ENCODE assay signal across 21 cellular contexts in genomic region chr4:183554346-183554686, GRCh38.
"Had no signal": no experiment of that assay in that cellular context is flagged by ENCODE, and none has a peak within 500 bp of the region (broad histone marks: within the 10 kb centered on the region; RNA-seq: fewer than 3 reads in every experiment).

No MANE protein-coding gene starts in this region.

- H3K27ac Mint-ChIP-seq: nephron had no signal

- H3K36me3 ChIP-seq: esophagus muscularis mucosa, gastrocnemius medialis, heart right ventricle, spleen, suprapubic skin, tibial artery, upper lobe of left lung, vagina had no signal

- H3K27me3 ChIP-seq: esophagus muscularis mucosa, gastrocnemius medialis, suprapubic skin, tibial artery, upper lobe of left lung, vagina had no signal

- H3K4me1 Mint-ChIP-seq: nephron had no signal

- ATAC-seq: gastrocnemius medialis, heart right ventricle, left lobe of liver, mucosa of descending colon, sciatic nerve had no signal

- DNase-seq: effector CD8-positive, alpha-beta T cell; gastrocnemius medialis; heart right ventricle; islet precursor cell; mucosa of descending colon; psoas muscle; retina; spleen; stimulated activated CD4-positive, alpha-beta T cell treated with anti-CD3 and anti-CD28 coated beads, Interleukin-2, amount 100 ng/mL, for 24 hours; stimulated activated CD4-positive, alpha-beta T cell treated with anti-CD3 and anti-CD28 coated beads, Interleukin-4, amount 100 ng/mL, for 4 hours; stimulated activated naive CD4-positive, alpha-beta T cell; tibial artery had no signal

- H3K4me1 ChIP-seq: esophagus muscularis mucosa, gastrocnemius medialis, heart right ventricle, psoas muscle, spleen, tibial artery, vagina had no signal

- H3K9me3 Mint-ChIP-seq: nephron had no signal

- H3K27ac ChIP-seq: coronary artery, epithelial cell of prostate, esophagus muscularis mucosa, gastrocnemius medialis, heart right ventricle, psoas muscle, spleen, suprapubic skin, tibial artery, upper lobe of left lung, vagina had no signal

- H3K4me3 ChIP-seq: coronary artery, esophagus muscularis mucosa, gastrocnemius medialis, heart right ventricle, mucosa of descending colon, psoas muscle, spleen, suprapubic skin, tibial artery, upper lobe of left lung, vagina had no signal

- H3K9me3 ChIP-seq: esophagus muscularis mucosa, gastrocnemius medialis, heart right ventricle, mucosa of descending colon, psoas muscle, spleen, suprapubic skin, tibial artery, upper lobe of left lung, vagina had no signal

- H3K4me3 Mint-ChIP-seq: nephron had no signal
